ENCODE assay signal across 1 cellular context in the genomic region with DNA sequence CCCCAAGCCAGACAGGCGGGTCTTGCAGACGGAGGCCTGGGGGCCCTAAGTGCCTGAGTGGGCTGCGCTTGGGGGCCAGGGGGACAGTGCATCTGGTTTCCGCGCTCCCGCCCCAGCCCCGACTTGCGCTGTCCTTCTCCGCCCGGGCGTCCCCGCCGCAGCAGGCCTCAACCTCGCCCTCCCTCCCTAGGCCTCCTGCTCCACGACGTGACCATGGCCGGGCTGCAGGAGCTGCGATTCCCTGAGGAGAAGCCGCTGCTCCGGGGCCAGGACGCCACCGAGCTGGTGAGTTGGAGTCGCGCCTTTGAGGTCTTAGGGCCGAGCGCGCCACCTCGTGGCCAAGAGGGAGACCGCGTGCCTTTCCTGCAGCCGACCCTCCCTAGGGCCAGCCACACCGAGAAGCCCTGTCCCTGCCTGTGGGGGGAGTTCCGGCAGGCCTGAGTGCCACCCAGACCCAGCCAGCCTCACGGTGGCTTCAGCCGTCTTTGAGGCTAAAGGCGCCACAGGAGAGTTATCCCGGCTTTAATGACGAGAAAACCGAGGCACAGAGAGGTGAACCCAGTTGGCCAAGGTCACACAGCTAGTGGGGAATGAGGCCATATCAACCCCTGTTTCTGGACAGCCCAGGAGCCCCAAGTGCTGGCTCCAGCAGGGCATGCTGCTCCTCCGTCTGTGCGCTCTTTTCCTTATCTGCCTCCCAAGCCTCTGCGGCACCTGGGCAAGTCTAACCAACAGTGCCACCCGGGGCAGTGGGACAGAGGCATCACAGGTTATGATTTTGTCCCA.
TF ChIP-seq lines count a peak whose summit lies in the region.

No MANE protein-coding gene starts in this region.

TF ChIP-seq in GM23338, 12 proteins besides CTCF, POLR2A, EP300 and RAD21 (continued from another document):
- TF ChIP-seq ZNF462 (CRISPR knock-in tag; IDR thresholded peaks at IDR 0.05) (no peak), ZNF114 (CRISPR knock-in tag; IDR thresholded peaks at IDR 0.05) (no peak), CREB1 (CRISPR knock-in tag; IDR thresholded peaks at IDR 0.05; ENCODE audit: low read depth) (no peak), STAT1 (IDR thresholded peaks at IDR 0.05; ENCODE audit: unreplicated experiment) (no peak), EZH2 (IDR thresholded peaks at IDR 0.05; ENCODE audit: low read depth, unreplicated experiment) (no peak)
